ENCODE assay signal across 17 cellular contexts in the genomic region with DNA sequence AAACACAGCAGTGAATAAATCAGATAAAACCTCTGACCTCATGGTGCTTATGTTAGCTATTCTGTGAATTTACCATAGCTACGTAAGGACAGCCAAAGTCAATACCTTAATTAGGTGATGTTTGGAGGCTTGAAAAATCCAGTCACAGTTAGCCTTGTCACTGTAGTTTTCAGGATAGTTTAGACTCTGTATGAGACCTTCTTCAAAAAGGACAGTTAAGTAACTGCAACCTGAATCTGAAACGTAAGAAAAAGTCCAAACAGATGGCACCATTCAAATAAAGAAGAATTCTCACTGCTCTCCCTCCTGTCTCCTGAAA. TPM values are rescaled to one million over a fixed set of nuclear protein-coding genes. Genes with fewer than 3 reads are reported as not detected.
"Had no signal": no experiment of that assay in that cellular context is flagged by ENCODE, and none has a peak within 500 bp of the region (broad histone marks: within the 10 kb centered on the region; RNA-seq: fewer than 3 reads in every experiment).

No MANE protein-coding gene starts in this region.

- H3K4me1 ChIP-seq: foreskin keratinocyte, prostate gland, upper lobe of right lung had no signal

- H3K4me3 Mint-ChIP-seq: activated CD4-positive, alpha-beta T cell treated with anti-CD3 and anti-CD28 coated beads, Interleukin-2, amount 10 ng/mL, durations not matched to agents 7 days and 5 days; activated naive CD8-positive, alpha-beta T cell treated with anti-CD3 and anti-CD28 coated beads, Interleukin-2, amount 10 ng/mL, durations not matched to agents 7 days and 5 days; brain; immature natural killer cell; naive thymus-derived CD8-positive, alpha-beta T cell; stimulated activated naive CD8-positive, alpha-beta T cell treated with anti-CD3 and anti-CD28 coated beads, Interleukin-15, Interleukin-2, amounts not matched to agents 100 ng/mL and 50 ng/mL, for 24 hours; T-helper 2 cell treated with Interferon-gamma antibody and Interleukin-4, amounts not matched to agents 5 μg/mL and 100 μg/mL, for 36 hours had no signal

- H3K9me3 Mint-ChIP-seq: activated CD4-positive, alpha-beta T cell treated with anti-CD3 and anti-CD28 coated beads, Interleukin-2, amount 10 ng/mL, durations not matched to agents 7 days and 5 days; activated naive CD8-positive, alpha-beta T cell treated with anti-CD3 and anti-CD28 coated beads, Interleukin-2, amount 10 ng/mL, durations not matched to agents 7 days and 5 days; brain; immature natural killer cell; stimulated activated naive CD8-positive, alpha-beta T cell treated with anti-CD3 and anti-CD28 coated beads, Interleukin-15, Interleukin-2, amounts not matched to agents 100 ng/mL and 50 ng/mL, for 24 hours; T-helper 2 cell treated with Interferon-gamma antibody and Interleukin-4, amounts not matched to agents 5 μg/mL and 100 μg/mL, for 36 hours had no signal

- H3K4me3 ChIP-seq: prostate gland, skin epidermis, upper lobe of right lung had no signal

- H3K36me3 ChIP-seq: prostate gland, upper lobe of right lung had no signal

- H3K4me1 Mint-ChIP-seq: activated CD4-positive, alpha-beta T cell treated with anti-CD3 and anti-CD28 coated beads, Interleukin-2, amount 10 ng/mL, durations not matched to agents 7 days and 5 days; brain; immature natural killer cell; naive thymus-derived CD8-positive, alpha-beta T cell had no signal

- H3K9me3 ChIP-seq: prostate gland, upper lobe of right lung had no signal

- H3K36me3 Mint-ChIP-seq: activated naive CD8-positive, alpha-beta T cell treated with anti-CD3 and anti-CD28 coated beads, Interleukin-2, amount 10 ng/mL, durations not matched to agents 7 days and 5 days; brain; immature natural killer cell; naive thymus-derived CD8-positive, alpha-beta T cell had no signal

- H3K27ac Mint-ChIP-seq: activated CD4-positive, alpha-beta T cell treated with anti-CD3 and anti-CD28 coated beads, Interleukin-2, amount 10 ng/mL, durations not matched to agents 7 days and 5 days; activated naive CD8-positive, alpha-beta T cell treated with anti-CD3 and anti-CD28 coated beads, Interleukin-2, amount 10 ng/mL, durations not matched to agents 7 days and 5 days; brain; immature natural killer cell; naive thymus-derived CD8-positive, alpha-beta T cell; stimulated activated naive CD8-positive, alpha-beta T cell treated with anti-CD3 and anti-CD28 coated beads, Interleukin-15, Interleukin-2, amounts not matched to agents 100 ng/mL and 50 ng/mL, for 24 hours; T-helper 2 cell treated with Interferon-gamma antibody and Interleukin-4, amounts not matched to agents 5 μg/mL and 100 μg/mL, for 36 hours had no signal

- DNase-seq: activated CD8-positive, alpha-beta memory T cell treated with anti-CD3 and anti-CD28 coated beads, Interleukin-2, amount 50 U/mL, for 48 hours; cortex of kidney; effector CD8-positive, alpha-beta T cell had no signal

- H3K27ac ChIP-seq: foreskin keratinocyte, prostate gland, skin epidermis, upper lobe of right lung had no signal

RNA-seq across cellular contexts. Expression of a gene that starts 11.4 kb away (rescaled TPM):
- total RNA-seq: activated CD4-positive, alpha-beta T cell treated with anti-CD3 and anti-CD28 coated beads, Interleukin-2, amount 10 ng/mL, durations not matched to agents 7 days and 5 days; activated naive CD8-positive, alpha-beta T cell treated with anti-CD3 and anti-CD28 coated beads, Interleukin-2, amount 10 ng/mL, durations not matched to agents 7 days and 5 days; liver; naive thymus-derived CD8-positive, alpha-beta T cell; right cardiac atrium; temporal lobe had no signal

RNA-seq across cellular contexts. Expression of a gene that starts 21.6 kb away (rescaled TPM):
- total RNA-seq: naive thymus-derived CD8-positive, alpha-beta T cell had no signal
